ENCODE assay signal across 7 cellular contexts in the genomic region with DNA sequence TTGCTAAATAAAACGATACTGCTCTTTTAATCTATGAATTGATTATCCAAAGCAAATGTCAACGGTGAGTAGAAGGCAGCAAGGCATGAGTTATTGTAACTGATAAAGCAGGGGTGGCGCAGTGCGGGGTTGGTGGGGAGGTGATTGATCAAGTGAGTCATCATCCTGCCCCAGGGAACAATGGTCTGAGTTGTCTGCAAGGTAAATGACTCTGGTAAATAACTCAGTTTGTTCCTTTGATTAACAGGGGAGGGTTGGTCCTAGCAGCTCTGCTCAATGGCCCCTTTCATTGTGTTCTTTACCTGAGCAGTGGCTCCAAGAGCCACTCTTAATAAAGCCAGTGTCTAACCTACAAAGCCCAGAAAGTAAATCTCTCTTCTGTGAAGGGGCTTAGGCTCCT.
A peak's percentile ranks its signal among the peaks of the same experiment; 100 is the strongest.
DNase-seq lines count a peak whose midpoint lies in the region; ATAC-seq, FAIRE-seq and TF ChIP-seq lines count a peak whose summit lies in the region.
"Not testable (repeated sequence)": the region's sequence is repeated elsewhere in the genome, so short reads cannot be mapped to it uniquely, and the experiment has no call there.

No MANE protein-coding gene starts in this region.

- H3K4me3 ChIP-seq in GM23338; Karpas-422 (ENCODE audit: low read length); mammary epithelial cell (replicated peaks in 1 of 3; ENCODE audit: insufficient read depth in 1 of 3, low read depth in 2 of 3, low read length in 3 of 3); mucosa of descending colon; small intestine (ENCODE audit: low read depth in 1 of 2, low read length in 2 of 2): not testable (repeated sequence)
- H3K4me3 ChIP-seq in PC-3 (ENCODE audit: low read length): peak overlapping the region; percentile 32; the same call in 1 of the 2 replicates

- POLR2A ChIA-PET in PC-3 (lab: Charles Lee; ENCODE audit: unreplicated experiment): not testable (repeated sequence)

- in situ Hi-C loops in mammary epithelial cell (cut with MboI; ENCODE audit: low sequenced_read_pairs in 2 of 2): not testable (repeated sequence)

- not testable (repeated sequence) for H3F3A ChIP-seq in GM23338 (replicated peaks; ENCODE audit: low read depth); PC-3 (ENCODE audit: low read length, unreplicated experiment)

- not testable (repeated sequence) for TF ChIP-seq CTCF in GM23338 (conservative IDR thresholded peaks at IDR 0.05; ENCODE audit: low read depth in 2 of 2); PC-3 (conservative IDR thresholded peaks at IDR 0.05; ENCODE audit: low read depth, low read length); mammary epithelial cell (conservative IDR thresholded peaks at IDR 0.05 in 1 of 2, IDR thresholded peaks at IDR 0.05 in 1 of 2; ENCODE audit: extremely low read depth in 1 of 2, insufficient read depth in 1 of 2, low read depth in 1 of 2, low read length in 2 of 2); mucosa of descending colon (IDR thresholded peaks at IDR 0.05)

- H3K4me1 ChIP-seq in GM23338 (ENCODE audit: insufficient read depth); mucosa of descending colon (ENCODE audit: low read depth); small intestine (ENCODE audit: control insufficient read depth in 2 of 2, insufficient read depth in 1 of 2, low read depth in 1 of 2, low read length in 1 of 2): not testable (repeated sequence)
- H3K4me1 ChIP-seq in Karpas-422 (ENCODE audit: low read length): peaks cover 36% of the 10 kb centered on the region
- H3K4me1 ChIP-seq in PC-3 (ENCODE audit: insufficient read depth, low read length): peaks cover 15% of the 10 kb centered on the region
- peaks cover 22% of the 10 kb centered on the region for H3K4me1 ChIP-seq in mammary epithelial cell (ENCODE audit: insufficient read depth, low read length)

- H3K27ac ChIP-seq in GM23338 (ENCODE audit: low read depth): not testable (repeated sequence)
- 0 out of 2 replicates have a peak overlapping the region, but pooled peaks have one; percentile 41 for H3K27ac ChIP-seq in Karpas-422 (ENCODE audit: low read length)
- peak overlapping the region; percentile 73 for H3K27ac ChIP-seq in PC-3 (ENCODE audit: low read length)
- peak overlapping the region; percentile 43 for H3K27ac ChIP-seq in mammary epithelial cell (ENCODE audit: insufficient read depth, low read depth, low read length)
- H3K27ac ChIP-seq in small intestine (ENCODE audit: low read depth in 1 of 2, low read length in 1 of 2): peak overlapping the region in 1 of 2 donors; percentile 72

- not testable (repeated sequence) for H3K9ac ChIP-seq in Karpas-422 (ENCODE audit: low read length); PC-3 (ENCODE audit: low read length); mammary epithelial cell (ENCODE audit: insufficient read depth, low read length)

- not testable (repeated sequence) for H3K79me2 ChIP-seq in GM23338 (replicated peaks; ENCODE audit: insufficient read depth); Karpas-422 (ENCODE audit: low read length); PC-3 (ENCODE audit: low read length); mammary epithelial cell (ENCODE audit: insufficient read depth, low read length)

- not testable (repeated sequence) for H3K27me3 Mint-ChIP-seq in GM23338 (ENCODE audit: insufficient read depth, low read depth, poor library complexity)

- CTCF ChIA-PET in PC-3 (lab: Charles Lee); mammary epithelial cell (lab: Charles Lee; ENCODE audit: low non-redundant PET): not testable (repeated sequence)

- FAIRE-seq in small intestine (lab: Jason Lieb, UNC): peak; percentile 51

- H4K20me1 ChIP-seq in GM23338 (replicated peaks; ENCODE audit: insufficient read depth); Karpas-422 (ENCODE audit: insufficient read depth, low read depth, low read length); PC-3 (ENCODE audit: low read length); mammary epithelial cell (ENCODE audit: insufficient read depth, low read length): not testable (repeated sequence)

- H3K27ac Mint-ChIP-seq in GM23338: not testable (repeated sequence)

- not testable (repeated sequence) for H3K36me3 Mint-ChIP-seq in GM23338 (ENCODE audit: low read depth)

- H3K36me3 ChIP-seq in GM23338 (ENCODE audit: insufficient read depth); Karpas-422 (ENCODE audit: insufficient read depth, low read length); PC-3 (ENCODE audit: low read depth, low read length); mammary epithelial cell (ENCODE audit: insufficient read depth, low read length); mucosa of descending colon (ENCODE audit: low read depth); small intestine (ENCODE audit: control insufficient read depth in 2 of 2, insufficient read depth in 2 of 2, low read length in 2 of 2): not testable (repeated sequence)

- not testable (repeated sequence) for H3K4me3 Mint-ChIP-seq in GM23338

- dilution Hi-C loops in mammary epithelial cell (cut with HindIII; ENCODE audit: low sequenced_read_pairs): not testable (repeated sequence)

- not testable (repeated sequence) for H3K4me2 ChIP-seq in GM23338; Karpas-422 (ENCODE audit: low read depth, low read length, poor library complexity, severe bottlenecking)
- peak overlapping the region; percentile 61 for H3K4me2 ChIP-seq in PC-3 (ENCODE audit: low read length)
- peak overlapping the region; percentile 2 for H3K4me2 ChIP-seq in mammary epithelial cell (ENCODE audit: insufficient read depth, low read depth, low read length)

- H3K9me2 ChIP-seq in GM23338 (ENCODE audit: insufficient read depth); Karpas-422 (replicated peaks; ENCODE audit: insufficient read depth, low read length); PC-3 (replicated peaks; ENCODE audit: low read length): not testable (repeated sequence)

- DNase-seq in GM23338 (ENCODE audit: low spot score); Karpas-422; mucosa of descending colon: not testable (repeated sequence)
- peak; percentile 76 for DNase-seq in PC-3
- peak; percentile 68 for DNase-seq in mammary epithelial cell
- DNase-seq in iPS-NIHi7 (ENCODE audit: extremely low spot score): peak; percentile 27
- peak; percentile 76 for DNase-seq in small intestine

- not testable (repeated sequence) for ATAC-seq in GM23338
- ATAC-seq in PC-3 (peak; percentile 70), mucosa of descending colon (peak; percentile 59)

- H2AFZ ChIP-seq in GM23338 (peak overlapping the region; percentile 50), mammary epithelial cell (ENCODE audit: low read depth, low read length) (peak overlapping the region; percentile 21)
- not testable (repeated sequence) for H2AFZ ChIP-seq in Karpas-422 (ENCODE audit: low read length); PC-3 (ENCODE audit: low read length)

- H3K9me3 Mint-ChIP-seq in GM23338: not testable (repeated sequence)

- H3K4me1 Mint-ChIP-seq in GM23338: peaks cover 13% of the 10 kb centered on the region

- H3K9me3 ChIP-seq in Karpas-422 (ENCODE audit: low read length); PC-3 (ENCODE audit: low read length); mammary epithelial cell (replicated peaks; ENCODE audit: insufficient read depth, low read length); mucosa of descending colon; small intestine (ENCODE audit: control insufficient read depth, low read depth): not testable (repeated sequence)

- intact Hi-C loops in PC-3 (cut with micrococcal nuclease); mammary epithelial cell (cut with micrococcal nuclease); mucosa of descending colon (cut with DNase I, micrococcal nuclease): not testable (repeated sequence)

- BruUV-seq in PC-3 (replicated peaks; lab: Mats Ljungman, UMichigan); mammary epithelial cell (replicated peaks; lab: Mats Ljungman, UMichigan): not testable (repeated sequence)

- 40% methylated on average over 2 of the region's 4 CpGs for WGBS in mammary epithelial cell (ENCODE audit: low coverage, missing lambda C conversion rate)
- 15 to 59% (median 29%) methylated on average over 3 of the region's 4 CpGs for WGBS in small intestine, 3 donors

- not testable (repeated sequence) for H3K27me3 ChIP-seq in GM23338 (ENCODE audit: insufficient read depth); Karpas-422 (ENCODE audit: low read length); PC-3 (ENCODE audit: low read length); mammary epithelial cell (ENCODE audit: insufficient read depth, low read length); small intestine (ENCODE audit: control insufficient read depth in 2 of 2, insufficient read depth in 2 of 2, low read length in 2 of 2)
